Comparison of ENCODE assay signal across 2 cellular contexts in genomic region chr2:167388497-167388896, GRCh38.
A peak's percentile ranks its signal among the peaks of the same experiment; 100 is the strongest.
TF ChIP-seq lines count a peak whose summit lies in the region.

No MANE protein-coding gene starts in this region.

TF ChIP-seq in GM23338, 12 proteins besides CTCF, POLR2A, EP300 and RAD21 (continued from another document):
- peak; percentile 4; the same call in 1 of the 2 replicates for TF ChIP-seq ZNF462 (CRISPR knock-in tag; IDR thresholded peaks at IDR 0.05)
TF ChIP-seq in GM23338: peak in this region for 1.

TF ChIP-seq in Ishikawa, 13 proteins besides CTCF, POLR2A, EP300 and RAD21 (continued from another document):
- no peak for TF ChIP-seq EGR1 (IDR thresholded peaks at IDR 0.05)
- no peak for TF ChIP-seq TAF1 (IDR thresholded peaks at IDR 0.05; ENCODE audit: low read depth)
- TF ChIP-seq USF1 (IDR thresholded peaks at IDR 0.05) = 0 out of 2 replicates have a peak, but pooled peaks have one; percentile 2
- no peak for TF ChIP-seq ZBTB7A (IDR thresholded peaks at IDR 0.05; ENCODE audit: low read depth)
